Comparison of ENCODE assay signal across 10 cellular contexts in genomic region chr15:98983333-98983732, GRCh38. TPM values are rescaled to one million over a fixed set of nuclear protein-coding genes. Genes with fewer than 3 reads are reported as not detected.
A peak's percentile ranks its signal among the peaks of the same experiment; 100 is the strongest.
DNase-seq lines count a peak whose midpoint lies in the region; ATAC-seq, FAIRE-seq and TF ChIP-seq lines count a peak whose summit lies in the region.
"Had no signal": no experiment of that assay in that cellular context is flagged by ENCODE, and none has a peak within 500 bp of the region (broad histone marks: within the 10 kb centered on the region; RNA-seq: fewer than 3 reads in every experiment).

No MANE protein-coding gene starts in this region.

- no peaks in the 10 kb centered on the region for H3K27me3 ChIP-seq in smooth muscle cell (ENCODE audit: low read depth)

- no peaks in the 10 kb centered on the region for H4K20me1 ChIP-seq in smooth muscle cell (ENCODE audit: low read depth)

- DNase-seq in HFF-Myc (ENCODE audit: extremely low read depth, low read depth), result peak; percentile 56
- peak; percentile 12 for DNase-seq in RCC 7860 (ENCODE audit: low spot score)
- DNase-seq in fibroblast of villous mesenchyme (ENCODE audit: low read depth), result peak; percentile 93
- DNase-seq in smooth muscle cell (lab: John Stamatoyannopoulos, UW; ENCODE audit: unreplicated experiment), result no peak
- no peak for DNase-seq in activated CD4-positive, CD25-positive, alpha-beta regulatory T cell treated with anti-CD3 and anti-CD28 coated beads, Interleukin-2, amount 50 U/mL, for 72 hours
- no peak for DNase-seq in GM12891 (ENCODE audit: insufficient read length, low spot score)
- no peak for DNase-seq in posterior vena cava (ENCODE audit: low spot score)
- DNase-seq: naive B cell, NCI-H2107 had no signal

- intact Hi-C loops in posterior vena cava (cut with DNase I), result no loop called here

- no peaks in the 10 kb centered on the region for H3K79me2 ChIP-seq in smooth muscle cell (ENCODE audit: low read depth)

- H3K4me2 ChIP-seq in smooth muscle cell, result peak overlapping the region; percentile 2

- 17% methylated on average over 2 of the region's 2 CpGs for WGBS in smooth muscle cell (ENCODE audit: low lambda C conversion rate)

- no peaks in the 10 kb centered on the region for H3K9me3 ChIP-seq in smooth muscle cell (replicated peaks; ENCODE audit: low read depth)

- no peak overlapping the region for H3K4me3 ChIP-seq in HFF-Myc (replicated peaks; ENCODE audit: low read depth, low read length)
- H3K4me3 ChIP-seq in fibroblast of villous mesenchyme (ENCODE audit: low read depth, low read length), result no peak overlapping the region
- H3K4me3 ChIP-seq in smooth muscle cell, result no peak overlapping the region

- no peak overlapping the region for H3K9ac ChIP-seq in smooth muscle cell (ENCODE audit: low read depth)

- no peak overlapping the region for H2AFZ ChIP-seq in smooth muscle cell (ENCODE audit: low read depth)

- no peaks in the 10 kb centered on the region for H3K36me3 ChIP-seq in smooth muscle cell (ENCODE audit: low read depth)

- FAIRE-seq in RCC 7860 (lab: Jason Lieb, UNC), result no peak
- no peak for FAIRE-seq in GM12891 (lab: Jason Lieb, UNC)

- TF ChIP-seq CTCF in HFF-Myc (IDR thresholded peaks at IDR 0.05; ENCODE audit: low read depth, low read length, missing control alignments), result no peak
- TF ChIP-seq CTCF in fibroblast of villous mesenchyme (IDR thresholded peaks at IDR 0.05; ENCODE audit: insufficient read depth, low read depth, low read length), result no peak
- no peak for TF ChIP-seq CTCF in smooth muscle cell (IDR thresholded peaks at IDR 0.05; ENCODE audit: borderline replicate concordance, insufficient read depth, poor library complexity, severe bottlenecking)

- no peak for ATAC-seq in HG02840 (IDR thresholded peaks at IDR 0.05; ENCODE audit: low FRiP score, unreplicated experiment)

- H3K27ac ChIP-seq in smooth muscle cell (ENCODE audit: low read depth), result peak overlapping the region; percentile 84

- peaks cover 2% of the 10 kb centered on the region for H3K4me1 ChIP-seq in smooth muscle cell (ENCODE audit: low read depth)

- TF ChIP-seq POLR2A in GM12891 (IDR thresholded peaks at IDR 0.05; ENCODE audit: low read depth, low read length), result no peak

- peaks cover 7% of the 10 kb centered on the region for H3F3A ChIP-seq in smooth muscle cell (ENCODE audit: low read depth)

TF ChIP-seq in GM12891, 5 proteins besides CTCF, POLR2A, EP300 and RAD21:
- no peak for TF ChIP-seq POLR2AphosphoS5 (IDR thresholded peaks at IDR 0.05; ENCODE audit: low read depth, low read length)
- no peak for TF ChIP-seq POU2F2 (IDR thresholded peaks at IDR 0.05; ENCODE audit: low read depth, low read length)
- no peak for TF ChIP-seq PAX5 (IDR thresholded peaks at IDR 0.05; ENCODE audit: insufficient read depth, low read length, severe bottlenecking)
- no peak for TF ChIP-seq SPI1 (IDR thresholded peaks at IDR 0.05; ENCODE audit: low read depth, low read length)
- no peak for TF ChIP-seq TAF1 (IDR thresholded peaks at IDR 0.05; ENCODE audit: low read depth, low read length)

RNA-seq across cellular contexts. Expression of gene PGPEP1L, which starts 24.3 kb away (rescaled TPM):
- total RNA-seq in fibroblast of villous mesenchyme, result 0.32 TPM in 1 of 2 replicates, not detected in the other
- not detected in 2 replicates for total RNA-seq in smooth muscle cell
- not detected in 2 replicates for polyA plus RNA-seq in smooth muscle cell
- not detected for polyA plus RNA-seq in GM12891 (2012; ENCODE audit: low read depth, missing spikeins)
- 1 to 10 TPM in 1 of 2 donors, under 1 TPM in 1; 0.29 to 1.7 TPM for total RNA-seq in posterior vena cava

Comparison
In these comparisons a context has a peak if more than half of its experiments do, and no peak if none do; other contexts are left out.
1. DNase-seq: peak in HFF-Myc (single experiment), RCC 7860 (single experiment) and fibroblast of villous mesenchyme (single experiment); none in smooth muscle cell (single experiment), activated CD4-positive, CD25-positive, alpha-beta regulatory T cell treated with anti-CD3 and anti-CD28 coated beads, Interleukin-2, amount 50 U/mL, for 72 hours (single experiment), GM12891 (single experiment) and posterior vena cava (single experiment).